Comparison of ENCODE assay signal across 11 cellular contexts in the genomic region with DNA sequence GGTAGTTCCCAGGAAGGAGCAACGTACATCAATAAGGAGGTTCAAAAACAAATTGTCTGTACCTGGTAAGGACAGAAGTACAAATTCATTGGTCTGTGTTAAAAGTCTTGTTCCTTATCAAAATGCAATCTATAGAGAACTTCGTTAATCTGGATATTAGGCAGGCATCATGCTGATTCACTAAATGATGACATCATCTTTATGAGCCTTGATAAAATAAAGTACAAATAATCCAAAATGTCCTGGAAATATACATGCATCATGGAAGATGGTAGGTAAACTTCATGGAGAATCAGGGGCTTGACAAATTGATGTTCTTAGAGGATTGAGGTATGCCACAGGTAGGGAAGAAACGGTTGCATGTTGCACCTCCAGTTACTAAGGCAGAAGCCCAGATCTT.
"Had no signal": no experiment of that assay in that cellular context is flagged by ENCODE, and none has a peak within 500 bp of the region (broad histone marks: within the 10 kb centered on the region; RNA-seq: fewer than 3 reads in every experiment).

No MANE protein-coding gene starts in this region.

- H3K4me1 ChIP-seq: HAP-1 had no signal

- H3K36me3 ChIP-seq: HAP-1 had no signal

- DNase-seq: GM23248, GOT3, H7, H9, HCEC 1CT, HFFc6 had no signal

- FAIRE-seq: H1, H54 had no signal

- ATAC-seq: GM23338, HCT116 had no signal

- H3K9me3 ChIP-seq: HAP-1 had no signal

- H3K4me2 ChIP-seq: GM23338 had no signal

- H3K27ac ChIP-seq: GM23248 had no signal

- H3K9ac ChIP-seq: GM23248 had no signal

- H3K4me3 ChIP-seq: GM23248, GM23338, HAP-1 had no signal

- H2AFZ ChIP-seq: GM23248, GM23338 had no signal
